In genomic region chr19:12495002-12495802, GRCh38 we compare ENCODE assay signal across 8 cellular contexts. TPM values are rescaled to one million over a fixed set of nuclear protein-coding genes. Genes with fewer than 3 reads are reported as not detected.
DNase-seq lines count a peak whose midpoint lies in the region; ATAC-seq and TF ChIP-seq lines count a peak whose summit lies in the region.

No MANE protein-coding gene starts in this region.

- H3K9me3 ChIP-seq in adrenal gland (replicated peaks in 1 of 3): no peaks in the 10 kb centered on the region
- peaks cover 0 to 6% (median 0%) of the 10 kb centered on the region in 11 donors for H3K9me3 ChIP-seq in heart right ventricle
- H3K9me3 ChIP-seq in trophoblast cell (ENCODE audit: insufficient read depth, low read depth, low read length): no peaks in the 10 kb centered on the region
- no peaks in the 10 kb centered on the region for H3K9me3 ChIP-seq in tibial nerve

- H2BK120ac ChIP-seq in trophoblast cell (ENCODE audit: insufficient read depth, low read length, poor library complexity): peak overlapping the region; percentile 29

- H2BK5ac ChIP-seq in trophoblast cell (ENCODE audit: low read depth, low read length, poor library complexity): peak overlapping the region; percentile 42

- H3K27me3 ChIP-seq in adrenal gland: no peaks in the 10 kb centered on the region
- H3K27me3 ChIP-seq in heart right ventricle: no peaks in the 10 kb centered on the region
- no peaks in the 10 kb centered on the region for H3K27me3 ChIP-seq in trophoblast cell (ENCODE audit: insufficient read depth, low read length)
- no peaks in the 10 kb centered on the region for H3K27me3 ChIP-seq in tibial nerve

- H3K4me3 ChIP-seq in adrenal gland (peak overlapping the region; percentile 83 to 88 (median 85)), heart right ventricle (peak overlapping the region; percentile 43 to 79 (median 68)), trophoblast cell (ENCODE audit: low read depth, low read length) (peak overlapping the region; percentile 72), tibial nerve (peak overlapping the region; percentile 49 to 84 (median 67))

- TF ChIP-seq CTCF in adrenal gland (IDR thresholded peaks at IDR 0.05): peak in 4 of 6 experiments; percentile 9 to 27 (median 20)
- TF ChIP-seq CTCF in heart right ventricle (IDR thresholded peaks at IDR 0.05): peak in 7 of 9 donors; percentile 38 to 75 (median 49)
- peak; percentile 28 to 66 (median 41) for TF ChIP-seq CTCF in tibial nerve (IDR thresholded peaks at IDR 0.05)

- peak overlapping the region; percentile 82 for H4K91ac ChIP-seq in trophoblast cell (ENCODE audit: low read depth, low read length)

- H3K36me3 ChIP-seq in adrenal gland (replicated peaks in 1 of 2) (no peaks in the 10 kb centered on the region), heart right ventricle (no peaks in the 10 kb centered on the region), trophoblast cell (ENCODE audit: control insufficient read depth in 1 of 2, insufficient read depth in 2 of 2, low read length in 2 of 2) (no peaks in the 10 kb centered on the region), tibial nerve (no peaks in the 10 kb centered on the region)

- peak; percentile 69 to 93 for TF ChIP-seq EP300 in tibial nerve (IDR thresholded peaks at IDR 0.05)

- peak overlapping the region; percentile 76 for H3K14ac ChIP-seq in trophoblast cell (ENCODE audit: low read length)

- H3K23ac ChIP-seq in trophoblast cell (ENCODE audit: low read length): no peak overlapping the region

- H3K79me2 ChIP-seq in trophoblast cell (ENCODE audit: control insufficient read depth, insufficient read depth, low read length, poor library complexity): peaks cover 4% of the 10 kb centered on the region

- H3K4ac ChIP-seq in trophoblast cell (ENCODE audit: low read depth, low read length): peak overlapping the region; percentile 66

- H3K18ac ChIP-seq in trophoblast cell (ENCODE audit: low read length): peak overlapping the region; percentile 73

- peak overlapping the region; percentile 95 for H2AFZ ChIP-seq in trophoblast cell (ENCODE audit: insufficient read depth, low read length, poor library complexity)

- peak; percentile 98 for DNase-seq in Caki2 (ENCODE audit: low read depth)
- DNase-seq in NAMALWA (ENCODE audit: low spot score): peak; percentile 70
- peak; percentile 83 to 96 for DNase-seq in SW 1271 (lab: John Stamatoyannopoulos, UW)
- peak; percentile 95 to 99 (median 98) for DNase-seq in adrenal gland
- DNase-seq in heart right ventricle: peak; percentile 93 to 94
- peak; percentile 96 to 98 for DNase-seq in trophoblast cell
- DNase-seq in tibial nerve (ENCODE audit: low spot score in 2 of 2): peak; percentile 81 to 91

- no peak overlapping the region for H2BK12ac ChIP-seq in trophoblast cell (ENCODE audit: low read length)

- peak overlapping the region; percentile 91 for H3K4me2 ChIP-seq in trophoblast cell (ENCODE audit: low read length)

- intact Hi-C loops in adrenal gland (cut with DNase I) (no loop called here), heart right ventricle (cut with DNase I) (loop anchor here in 3 of 10 donors (5.0 to 10.0 kb wide), 3 partner anchors 47 to 57 kb away; partner anchors contain the start of genes ZNF443 (in 1 of the 3) and ZNF564 (in 1 of the 3))

- H2AK5ac ChIP-seq in trophoblast cell (ENCODE audit: low read length): no peak overlapping the region

- peak overlapping the region; percentile 87 for H4K12ac ChIP-seq in trophoblast cell (ENCODE audit: low read depth, low read length)

- peak; percentile 37 to 94 for TF ChIP-seq POLR2A in adrenal gland (IDR thresholded peaks at IDR 0.05)
- TF ChIP-seq POLR2A in tibial nerve (IDR thresholded peaks at IDR 0.05): peak; percentile 58 to 78

- H3K27ac ChIP-seq in adrenal gland (peak overlapping the region; percentile 79 to 97 (median 91)), heart right ventricle (peak overlapping the region; percentile 32 to 94 (median 86)), trophoblast cell (ENCODE audit: low read depth, low read length) (peak overlapping the region; percentile 82), tibial nerve (peak overlapping the region; percentile 67 to 94 (median 88))

- H3K79me1 ChIP-seq in trophoblast cell (ENCODE audit: low read length): peaks cover 7% of the 10 kb centered on the region

- H3K4me1 ChIP-seq in adrenal gland (replicated peaks in 1 of 2) (peaks cover 0 to 6% of the 10 kb centered on the region in 2 donors), heart right ventricle (peaks cover 0 to 15% (median 7%) of the 10 kb centered on the region in 9 donors), trophoblast cell (ENCODE audit: control insufficient read depth in 1 of 2, insufficient read depth in 2 of 2, low read length in 2 of 2) (peaks cover 0 to 2% of the 10 kb centered on the region in 2 experiments), tibial nerve (peaks cover 0 to 12% (median 5%) of the 10 kb centered on the region in 4 donors)

- H4K8ac ChIP-seq in trophoblast cell (ENCODE audit: low read depth, low read length): peak overlapping the region; percentile 97

- 1 to 6% (median 2%) methylated on average over 8 to 51 of the region's 51 CpGs for WGBS in adrenal gland, 4 donors
- 1% methylated on average over 51 of the region's 51 CpGs for WGBS in heart right ventricle, 2 donors
- no CpG with 5 or more reads among the region's 51 CpGs for WGBS in trophoblast cell (ENCODE audit: extremely low coverage, insufficient coverage, insufficient read length)
- 4 to 9% methylated on average over 9 to 30 of the region's 51 CpGs for WGBS in tibial nerve, 2 donors

- in situ Hi-C loops in Caki2 (cut with HindIII; ENCODE audit: low pct_unique_long_range_greater_than_20kb, low sequenced_read_pairs): no loop called here

- ATAC-seq in GM21717 (IDR thresholded peaks at IDR 0.05; ENCODE audit: unreplicated experiment): peak; percentile 85
- ATAC-seq in heart right ventricle: peak; percentile 99 to 100 (median 100)

- H3K9ac ChIP-seq in trophoblast cell (ENCODE audit: low read length): peak overlapping the region; percentile 87

RNA-seq across cellular contexts. Expression of gene ZNF709, which starts 10.6 kb away (rescaled TPM):
- 1.1 and 5.2 TPM in 2 replicates for total RNA-seq in Caki2 (2014; rRNA removed; shearing (Covaris generic); ENCODE audit: low replicate concordance)
- 1 to 10 TPM; 1.4 to 5.4 (median 3.6) TPM for total RNA-seq in adrenal gland
- 1 to 10 TPM; 1.2 to 2.9 (median 1.9) TPM for polyA plus RNA-seq in adrenal gland
- 1 to 10 TPM in 9 of 10 donors, under 1 TPM in 1; 0.95 to 3.4 (median 1.9) TPM for total RNA-seq in heart right ventricle
- 1 to 10 TPM in 1 of 2 donors, under 1 TPM in 1; 0.64 to 2.6 TPM for polyA plus RNA-seq in heart right ventricle
- polyA plus RNA-seq in trophoblast cell (2013): 1.1 and 1.2 TPM in 2 replicates
- total RNA-seq in tibial nerve: 1 to 10 TPM; 2.9 to 4.8 (median 4.5) TPM

RNA-seq across cellular contexts. Expression of gene ZNF443, which starts 54.4 kb away (rescaled TPM):
- 8.7 and 17.2 TPM in 2 replicates for total RNA-seq in Caki2 (2014; rRNA removed; shearing (Covaris generic); ENCODE audit: low replicate concordance)
- 1 to 10 TPM in 7 of 8 donors, under 1 TPM in 1; 0.72 to 4.3 (median 2.9) TPM for total RNA-seq in adrenal gland
- polyA plus RNA-seq in adrenal gland: 1 to 10 TPM; 2.3 to 8.2 (median 3.7) TPM
- 1 to 10 TPM; 1.2 to 3.4 (median 2.5) TPM for total RNA-seq in heart right ventricle
- polyA plus RNA-seq in heart right ventricle: 1 to 10 TPM; 1.0 to 3.4 TPM
- 2.8 and 3.0 TPM in 2 replicates for polyA plus RNA-seq in trophoblast cell (2013)
- total RNA-seq in tibial nerve: 1 to 10 TPM; 2.8 to 4.5 (median 3.7) TPM

RNA-seq across cellular contexts. Expression of gene ZNF564, which starts 56.1 kb away (rescaled TPM):
- total RNA-seq in Caki2 (2014; rRNA removed; shearing (Covaris generic); ENCODE audit: low replicate concordance): 1.9 and 12.8 TPM in 2 replicates
- 10 to 100 TPM in 2 of 8 donors, 1 to 10 TPM in 6; 3.4 to 10.5 (median 8.9) TPM for total RNA-seq in adrenal gland
- polyA plus RNA-seq in adrenal gland: 10 to 100 TPM in 1 of 3 donors, 1 to 10 TPM in 2; 4.3 to 12.5 (median 7.8) TPM
- total RNA-seq in heart right ventricle: 10 to 100 TPM in 3 of 10 donors, 1 to 10 TPM in 7; 5.9 to 11.2 (median 9.5) TPM
- polyA plus RNA-seq in heart right ventricle: 10 to 100 TPM in 1 of 2 donors, 1 to 10 TPM in 1; 2.9 to 11.0 TPM
- 3.9 and 4.0 TPM in 2 replicates for polyA plus RNA-seq in trophoblast cell (2013)
- total RNA-seq in tibial nerve: 10 to 100 TPM; 12.0 to 20.6 (median 14.7) TPM

Comparison
In these comparisons a context has a peak if more than half of its experiments do, and no peak if none do; other contexts are left out.
1. Peak in every context shown above with its lines: DNase-seq, ATAC-seq, H3K4me3 ChIP-seq and H3K27ac ChIP-seq.